Comparison of ENCODE assay signal across 25 cellular contexts in genomic region chr5:39650234-39650816, GRCh38.
DNase-seq lines count a peak whose midpoint lies in the region; ATAC-seq, FAIRE-seq and TF ChIP-seq lines count a peak whose summit lies in the region.
"Had no signal": no experiment of that assay in that cellular context is flagged by ENCODE, and none has a peak within 500 bp of the region (broad histone marks: within the 10 kb centered on the region; RNA-seq: fewer than 3 reads in every experiment).

No MANE protein-coding gene starts in this region.

- no peak for ATAC-seq in body of pancreas
- ATAC-seq: K562, sciatic nerve had no signal

- dilution Hi-C loops in keratinocyte (cut with MboI; ENCODE audit: extremely low pct_ligation_motif_present, low sequenced_read_pairs): no loop called here

- no peak overlapping the region for H3K4me2 ChIP-seq in keratinocyte (ENCODE audit: control insufficient read depth, extremely low read depth, insufficient read depth, low read depth, low read length)
- H3K4me2 ChIP-seq: PC-9, SK-N-SH had no signal

- POLR2A ChIA-PET in activated CD4-positive, alpha-beta memory T cell treated with anti-CD3 and anti-CD28 coated beads for 36 hours (lab: Charles Lee): no interaction called here

- intact Hi-C loops in activated CD4-positive, alpha-beta memory T cell treated with anti-CD3 and anti-CD28 coated beads for 36 hours (cut with micrococcal nuclease): no loop called here
- intact Hi-C loops in body of pancreas (cut with DNase I): no loop called here

- no peaks in the 10 kb centered on the region for H4K20me1 ChIP-seq in keratinocyte (ENCODE audit: control insufficient read depth, extremely low read depth, insufficient read depth, low read length)

- H3K9ac ChIP-seq in keratinocyte (ENCODE audit: control insufficient read depth, extremely low read depth, insufficient read depth, low read length): no peak overlapping the region
- H3K9ac ChIP-seq: SK-N-SH had no signal

- no peaks in the 10 kb centered on the region for H3K27me3 ChIP-seq in keratinocyte (ENCODE audit: control insufficient read depth, extremely low read depth, insufficient read depth, low read length)
- H3K27me3 ChIP-seq in body of pancreas: no peaks in the 10 kb centered on the region
- H3K27me3 ChIP-seq: ovary, stomach had no signal

- H3K27ac ChIP-seq in keratinocyte (ENCODE audit: control insufficient read depth, insufficient read depth, low read length) (no peak overlapping the region), body of pancreas (no peak overlapping the region)
- H3K27ac ChIP-seq: ovary, PC-9, stomach had no signal

- no peaks in the 10 kb centered on the region for H3K9me1 ChIP-seq in keratinocyte (ENCODE audit: control insufficient read depth, extremely low read depth, insufficient read depth, low read length)

- H3K9me3 ChIP-seq in keratinocyte (ENCODE audit: control insufficient read depth, low read depth, low read length): no peaks in the 10 kb centered on the region
- H3K9me3 ChIP-seq in body of pancreas: no peaks in the 10 kb centered on the region
- H3K9me3 ChIP-seq: ovary, SK-N-SH, stomach had no signal

- no peak for FAIRE-seq in keratinocyte (lab: Jason Lieb, UNC)
- FAIRE-seq: colon, K562 had no signal

- no peaks in the 10 kb centered on the region for H3K36me3 ChIP-seq in keratinocyte (ENCODE audit: control insufficient read depth in 2 of 2, extremely low read depth in 1 of 2, insufficient read depth in 2 of 2, low read length in 2 of 2)
- H3K36me3 ChIP-seq in body of pancreas (replicated peaks in 1 of 2; ENCODE audit: insufficient read depth in 1 of 2, low read depth in 2 of 2): no peaks in the 10 kb centered on the region
- H3K36me3 ChIP-seq: ovary, stomach had no signal

- H2AFZ ChIP-seq in keratinocyte (ENCODE audit: control insufficient read depth, low read length): peak overlapping the region; percentile 13
- H2AFZ ChIP-seq: PC-9 had no signal

- DNase-seq in AG10803 (ENCODE audit: low read depth) (peak; percentile 4), M059J (ENCODE audit: low read depth) (peak; percentile 67), dermis blood vessel endothelial cell (peak; percentile 51), keratinocyte (ENCODE audit: low read depth, low spot score) (no peak), ACHN (no peak), NCI-H526 treated with DMSO at 0.1 percent for 48 hours (lab: John Stamatoyannopoulos, UW) (no peak), body of pancreas (no peak)
- no peak for DNase-seq in activated CD4-positive, alpha-beta memory T cell treated with anti-CD3 and anti-CD28 coated beads for 36 hours
- DNase-seq: activated CD4-positive, alpha-beta T cell treated with anti-CD3 and anti-CD28 coated beads for 4 hours; activated naive CD4-positive, alpha-beta T cell treated with Interleukin-2 at 50 U/mL for 16 hours; anterior cingulate cortex; GDM1; immature natural killer cell; NCI-H1048; NCI-H2081 treated with DMSO at 0.1 percent for 48 hours; NCI-H69; ovary; PC-9; SK-N-SH; stimulated activated CD4-positive, alpha-beta T cell treated with anti-CD3 and anti-CD28 coated beads, Interleukin-2, amount 100 ng/mL, for 24 hours; stomach had no signal

- peaks cover 3% of the 10 kb centered on the region for H3K4me1 ChIP-seq in keratinocyte (ENCODE audit: control insufficient read depth, extremely low read depth, insufficient read depth, low read length)
- no peaks in the 10 kb centered on the region for H3K4me1 ChIP-seq in body of pancreas
- H3K4me1 ChIP-seq: stomach had no signal

- in situ Hi-C loops in ACHN (cut with HindIII; ENCODE audit: low pct_ligation_motif_present, low pct_unique_long_range_greater_than_20kb, low sequenced_read_pairs): no loop called here

- H3K4me1 Mint-ChIP-seq in activated CD4-positive, alpha-beta memory T cell treated with anti-CD3 and anti-CD28 coated beads for 36 hours (ENCODE audit: low read depth): no peaks in the 10 kb centered on the region
- H3K4me1 Mint-ChIP-seq: B cell, immature natural killer cell had no signal

- no peak for TF ChIP-seq CTCF in AG10803 (conservative IDR thresholded peaks at IDR 0.05; ENCODE audit: low read length)
- no peak for TF ChIP-seq CTCF in keratinocyte (optimal IDR thresholded peaks at IDR 0.05 in 1 of 3, IDR thresholded peaks at IDR 0.05 in 1 of 3, conservative IDR thresholded peaks at IDR 0.05 in 1 of 3; ENCODE audit: extremely low read depth in 1 of 3, insufficient read depth in 2 of 3, low read length in 3 of 3)
- TF ChIP-seq CTCF in body of pancreas (IDR thresholded peaks at IDR 0.05): no peak

- no peak overlapping the region for H3K4me3 Mint-ChIP-seq in activated CD4-positive, alpha-beta memory T cell treated with anti-CD3 and anti-CD28 coated beads for 36 hours
- H3K4me3 Mint-ChIP-seq: B cell, immature natural killer cell had no signal

- WGBS in body of pancreas, 2 donors: 85 to 93% methylated on average over 1 of the region's 1 CpG

- H3K79me2 ChIP-seq in keratinocyte (ENCODE audit: control insufficient read depth, insufficient read depth, low read length): no peaks in the 10 kb centered on the region

- peaks cover 7% of the 10 kb centered on the region for H3K27me3 Mint-ChIP-seq in activated CD4-positive, alpha-beta memory T cell treated with anti-CD3 and anti-CD28 coated beads for 36 hours
- H3K27me3 Mint-ChIP-seq: B cell had no signal

- no peak overlapping the region for H3K27ac Mint-ChIP-seq in activated CD4-positive, alpha-beta memory T cell treated with anti-CD3 and anti-CD28 coated beads for 36 hours
- H3K27ac Mint-ChIP-seq: B cell, immature natural killer cell had no signal

- no peaks in the 10 kb centered on the region for H3K9me3 Mint-ChIP-seq in activated CD4-positive, alpha-beta memory T cell treated with anti-CD3 and anti-CD28 coated beads for 36 hours

- TF ChIP-seq POLR2A in body of pancreas (IDR thresholded peaks at IDR 0.05): no peak

- no peak overlapping the region for H3K4me3 ChIP-seq in AG10803 (ENCODE audit: low read length)
- H3K4me3 ChIP-seq in keratinocyte (ENCODE audit: control insufficient read depth in 2 of 3, extremely low read depth in 1 of 3, insufficient read depth in 2 of 3, low read depth in 1 of 3, low read length in 3 of 3): no peak overlapping the region
- H3K4me3 ChIP-seq in body of pancreas: no peak overlapping the region
- H3K4me3 ChIP-seq: K562, ovary, PC-9, stomach had no signal

- no peaks in the 10 kb centered on the region for H3K36me3 Mint-ChIP-seq in activated CD4-positive, alpha-beta memory T cell treated with anti-CD3 and anti-CD28 coated beads for 36 hours
- H3K36me3 Mint-ChIP-seq: immature natural killer cell had no signal

- CTCF ChIA-PET in activated CD4-positive, alpha-beta memory T cell treated with anti-CD3 and anti-CD28 coated beads for 36 hours (lab: Charles Lee): no interaction called here

Comparison
In these comparisons a context has a peak if more than half of its experiments do, and no peak if none do; other contexts are left out.
1. DNase-seq: peak in AG10803 (single experiment), M059J (single experiment) and dermis blood vessel endothelial cell (single experiment); none in keratinocyte (single experiment), ACHN (single experiment), activated CD4-positive, alpha-beta memory T cell treated with anti-CD3 and anti-CD28 coated beads for 36 hours (single experiment), NCI-H526 treated with DMSO at 0.1 percent for 48 hours (single experiment) and body of pancreas (0 of 4).